15 cellular contexts compared by ENCODE assay signal in the genomic region with DNA sequence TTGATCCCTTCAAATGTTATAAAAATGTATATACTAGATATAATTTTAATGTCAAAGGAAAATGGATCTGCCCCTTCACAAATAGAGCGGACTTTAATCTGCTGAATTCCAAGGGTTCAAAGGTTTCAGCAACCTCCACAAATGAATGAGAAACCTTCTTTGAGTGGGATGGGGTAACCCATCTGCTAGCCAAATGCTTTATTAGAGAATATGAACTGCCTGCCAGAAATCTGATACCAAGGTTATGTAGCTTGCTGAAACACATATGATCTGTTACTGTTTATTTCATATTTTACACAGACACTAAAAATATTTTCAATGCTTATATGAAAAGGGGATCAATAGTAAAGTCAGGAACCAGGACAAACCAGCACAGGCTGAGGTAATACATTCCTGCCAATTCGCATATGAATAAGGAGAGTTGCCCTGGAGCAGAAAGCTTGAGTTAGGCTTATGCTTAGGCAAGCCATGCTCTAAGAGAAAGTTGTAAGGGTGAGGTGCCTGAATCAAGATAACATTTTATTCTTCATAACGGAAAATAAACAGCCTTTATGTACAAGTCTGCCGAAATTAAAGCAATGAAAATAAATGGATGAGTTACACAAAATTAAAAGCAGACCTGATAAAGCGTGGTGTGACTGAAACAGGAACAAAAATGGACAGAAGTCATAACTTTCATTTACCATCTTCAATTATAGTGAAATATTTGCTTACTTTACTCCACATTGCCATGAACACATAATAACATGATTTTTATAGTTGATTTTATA. TPM values are rescaled to one million over a fixed set of nuclear protein-coding genes. Genes with fewer than 3 reads are reported as not detected.
A peak's percentile ranks its signal among the peaks of the same experiment; 100 is the strongest.
DNase-seq lines count a peak whose midpoint lies in the region; ATAC-seq and TF ChIP-seq lines count a peak whose summit lies in the region.
"Had no signal": no experiment of that assay in that cellular context is flagged by ENCODE, and none has a peak within 500 bp of the region (broad histone marks: within the 10 kb centered on the region; RNA-seq: fewer than 3 reads in every experiment).

No MANE protein-coding gene starts in this region.

- H3K9me3 ChIP-seq in HUES48 (ENCODE audit: control insufficient read depth, insufficient read depth, low read length), result no peaks in the 10 kb centered on the region
- H3K9me3 ChIP-seq: MG63, SJSA1 had no signal

- no peaks in the 10 kb centered on the region for H3K27me3 Mint-ChIP-seq in brain
- no peaks in the 10 kb centered on the region for H3K27me3 Mint-ChIP-seq in progenitor cell of endocrine pancreas

- TF ChIP-seq CTCF in brain (conservative IDR thresholded peaks at IDR 0.05) (no peak), progenitor cell of endocrine pancreas (IDR thresholded peaks at IDR 0.05; ENCODE audit: unreplicated experiment) (no peak)

- peaks cover 78% of the 10 kb centered on the region for H3K4me1 ChIP-seq in ACC112 (ENCODE audit: control insufficient read depth, insufficient read depth, low read length, unreplicated experiment)
- peaks cover 32% of the 10 kb centered on the region for H3K4me1 ChIP-seq in HUES48 (ENCODE audit: control insufficient read depth, insufficient read depth, low read length)

- H3K36me3 Mint-ChIP-seq in brain, result peaks cover 23% of the 10 kb centered on the region
- H3K36me3 Mint-ChIP-seq in progenitor cell of endocrine pancreas (ENCODE audit: insufficient read depth), result peaks cover 4% of the 10 kb centered on the region

- peaks cover 26% of the 10 kb centered on the region for H3K4me1 Mint-ChIP-seq in brain
- H3K4me1 Mint-ChIP-seq in progenitor cell of endocrine pancreas (ENCODE audit: low read depth), result peaks cover 11% of the 10 kb centered on the region

- H3K27me3 ChIP-seq in ACC112 (ENCODE audit: insufficient read depth, low read length), result no peaks in the 10 kb centered on the region
- H3K27me3 ChIP-seq in HUES48 (ENCODE audit: control insufficient read depth, insufficient read depth, low read length), result no peaks in the 10 kb centered on the region
- H3K27me3 ChIP-seq: MG63, SJSA1 had no signal

- ATAC-seq in GM21619 (IDR thresholded peaks at IDR 0.05; ENCODE audit: unreplicated experiment) (no peak), GM21360 (IDR thresholded peaks at IDR 0.05; ENCODE audit: unreplicated experiment) (no peak)
- ATAC-seq: activated CD8-positive, alpha-beta T cell treated with anti-CD3 and anti-CD28 coated beads, Interleukin-2, amount 10 ng/mL, durations not matched to agents 7 days and 5 days had no signal

- DNase-seq in iris pigment epithelial cell (ENCODE audit: low read depth) (peak; percentile 70), NCI-H1436 treated with DMSO at 0.1 percent for 48 hours (lab: John Stamatoyannopoulos, UW) (no peak), progenitor cell of endocrine pancreas (ENCODE audit: low spot score, unreplicated experiment) (no peak)
- DNase-seq: activated CD8-positive, alpha-beta T cell treated with anti-CD3 and anti-CD28 coated beads, Interleukin-2, amount 10 ng/mL, durations not matched to agents 7 days and 5 days; amygdala; Calu3; MG63; occipital lobe had no signal

- H3K36me3 ChIP-seq in ACC112 (ENCODE audit: insufficient read depth, low read length) (peaks cover 21% of the 10 kb centered on the region), HUES48 (ENCODE audit: control insufficient read depth, insufficient read depth, low read length) (no peaks in the 10 kb centered on the region)

- H3K27ac ChIP-seq in ACC112 (ENCODE audit: low read depth, low read length) (peak overlapping the region; percentile 27), HUES48 (ENCODE audit: low read depth, low read length) (peak overlapping the region; percentile 50)

- H3K79me2 ChIP-seq in ACC112 (ENCODE audit: control insufficient read depth, insufficient read depth, low read length, unreplicated experiment), result peaks cover 98% of the 10 kb centered on the region

- H3K4me3 Mint-ChIP-seq in brain (peak overlapping the region in 4 of 5 experiments; percentile 6 to 46 (median 34)), progenitor cell of endocrine pancreas (ENCODE audit: low read depth) (no peak overlapping the region)
- H3K4me3 Mint-ChIP-seq: activated CD8-positive, alpha-beta T cell treated with anti-CD3 and anti-CD28 coated beads, Interleukin-2, amount 10 ng/mL, durations not matched to agents 7 days and 5 days had no signal

- H3K9me3 Mint-ChIP-seq in brain (no peaks in the 10 kb centered on the region), progenitor cell of endocrine pancreas (ENCODE audit: low read depth) (peaks cover 10% of the 10 kb centered on the region)
- H3K9me3 Mint-ChIP-seq: activated T-helper 2 cell treated with anti-CD3 and anti-CD28 coated beads, Interferon-gamma antibody, Interleukin-2, Interleukin-4, amounts not matched to agents 10 μg/mL and 5 μg/mL and 100 μg/mL, durations not matched to agents 14 hours and 24 hours and 36 hours had no signal

- no peak overlapping the region for H2AFZ ChIP-seq in ACC112 (ENCODE audit: low read length, unreplicated experiment)

- peak overlapping the region in 3 of 5 experiments; percentile 47 to 83 (median 74) for H3K27ac Mint-ChIP-seq in brain
- no peak overlapping the region for H3K27ac Mint-ChIP-seq in progenitor cell of endocrine pancreas
- H3K27ac Mint-ChIP-seq: activated CD8-positive, alpha-beta T cell treated with anti-CD3 and anti-CD28 coated beads, Interleukin-2, amount 10 ng/mL, durations not matched to agents 7 days and 5 days; activated T-helper 2 cell treated with anti-CD3 and anti-CD28 coated beads, Interferon-gamma antibody, Interleukin-2, Interleukin-4, amounts not matched to agents 10 μg/mL and 5 μg/mL and 100 μg/mL, durations not matched to agents 14 hours and 24 hours and 36 hours had no signal

- H3K4me3 ChIP-seq in ACC112 (ENCODE audit: low read depth, low read length) (no peak overlapping the region), HUES48 (ENCODE audit: low read depth, low read length) (peak overlapping the region; percentile 16; the same call in 1 of the 2 replicates)
- H3K4me3 ChIP-seq: MG63, SJSA1 had no signal

- H3K9ac ChIP-seq in HUES48 (ENCODE audit: low read depth, low read length), result no peak overlapping the region

RNA-seq across cellular contexts. Expression of a gene that starts 26.5 kb away (rescaled TPM):
- polyA plus RNA-seq in brain (ENCODE audit: insufficient read depth, low read depth, low replicate concordance), result 1.7 TPM
- 49.2 and 54.9 TPM in 2 replicates for total RNA-seq in progenitor cell of endocrine pancreas
